In the genomic region with DNA sequence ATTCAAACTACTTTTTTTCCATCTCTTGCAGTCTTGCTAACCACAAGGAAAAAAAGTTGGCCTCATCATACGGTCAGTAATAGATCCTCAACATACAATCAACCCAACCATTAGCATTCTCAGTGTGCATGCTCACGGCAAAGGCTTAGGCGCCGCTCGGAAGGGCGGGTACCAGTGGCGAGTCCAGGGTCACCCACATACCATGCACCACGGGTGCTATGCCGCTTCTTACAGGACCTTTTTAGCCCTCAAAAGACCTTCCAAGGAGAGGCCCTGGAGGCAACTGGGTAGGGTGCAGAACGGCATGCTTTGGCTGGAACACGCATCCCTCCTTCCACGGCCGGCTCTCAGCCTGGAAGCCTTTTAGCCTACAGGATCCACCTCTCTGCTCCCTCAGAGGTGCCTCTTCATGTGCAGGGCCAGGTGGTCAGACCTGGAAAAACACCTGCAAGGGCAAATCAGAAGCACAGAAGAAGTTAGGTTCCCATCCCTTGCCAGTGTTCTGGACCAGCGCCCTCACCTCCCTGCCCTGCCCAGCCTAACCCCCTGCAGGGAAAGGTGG, we compare ENCODE assay signal across 8 cellular contexts. TPM values are rescaled to one million over a fixed set of nuclear protein-coding genes. Genes with fewer than 3 reads are reported as not detected.
A peak's percentile ranks its signal among the peaks of the same experiment; 100 is the strongest.
DNase-seq lines count a peak whose midpoint lies in the region; TF ChIP-seq lines count a peak whose summit lies in the region.

No MANE protein-coding gene starts in this region.

- H3K4me3 ChIP-seq in fibroblast of pulmonary artery (replicated peaks; ENCODE audit: low read depth, low read length) (peak overlapping the region; percentile 100), sigmoid colon (peak overlapping the region; percentile 4 to 97 (median 78))

- H3K4me1 ChIP-seq in sigmoid colon, result peaks cover 0 to 79% (median 73%) of the 10 kb centered on the region in 4 donors

- no peaks in the 10 kb centered on the region for H3K9me3 ChIP-seq in sigmoid colon

- intact Hi-C loops in sigmoid colon (cut with DNase I), result loop anchor here (5.0 kb wide), 2 partner anchors 487 to 582 kb away; no protein-coding TSS in a partner anchor

- peaks cover 18 to 64% (median 33%) of the 10 kb centered on the region in 4 donors for H3K36me3 ChIP-seq in sigmoid colon

- H3K27me3 ChIP-seq in sigmoid colon, result no peaks in the 10 kb centered on the region

- 83 to 86% methylated on average over 14 of the region's 14 CpGs for WGBS in sigmoid colon, 2 donors

- TF ChIP-seq EP300 in sigmoid colon (IDR thresholded peaks at IDR 0.05), result no peak

- DNase-seq in activated CD8-positive, alpha-beta memory T cell treated with anti-CD3 and anti-CD28 coated beads, Interleukin-2, amount 50 U/mL, for 48 hours, result peak; percentile 55
- DNase-seq in fibroblast of pulmonary artery (ENCODE audit: low read depth) (peak; percentile 58), sigmoid colon (no peak), GM03348 (ENCODE audit: low spot score) (no peak), NCI-H2081 (lab: John Stamatoyannopoulos, UW) (no peak), NCI-H146 (lab: John Stamatoyannopoulos, UW) (no peak), germinal center (ENCODE audit: low spot score) (no peak)

- H3K27ac ChIP-seq in sigmoid colon, result peak overlapping the region; percentile 98 to 100 (median 100)

- TF ChIP-seq POLR2A in GM18951 (IDR thresholded peaks at IDR 0.05; ENCODE audit: extremely low read depth, insufficient read depth, insufficient read length), result peak; percentile 17
- no peak for TF ChIP-seq POLR2A in sigmoid colon (IDR thresholded peaks at IDR 0.05)

- in situ Hi-C loops in GM18951 (cut with MboI; ENCODE audit: low sequenced_read_pairs, unreplicated experiment), result no loop called here

- TF ChIP-seq CTCF in fibroblast of pulmonary artery (IDR thresholded peaks at IDR 0.05; ENCODE audit: low read length, missing control alignments) (no peak), sigmoid colon (IDR thresholded peaks at IDR 0.05) (no peak)

RNA-seq across cellular contexts. Expression of gene KLF6, which starts 5.8 kb away (rescaled TPM):
- total RNA-seq in sigmoid colon, result 100 to 1,000 TPM in 2 of 4 donors, 10 to 100 TPM in 2; 50.3 to 116 (median 85.8) TPM
- 100 to 1,000 TPM in 1 of 3 donors, 10 to 100 TPM in 2; 73.3 to 137 (median 91.6) TPM for polyA plus RNA-seq in sigmoid colon

Comparison
In these comparisons a context has a peak if more than half of its experiments do, and no peak if none do; other contexts are left out.
1. DNase-seq: peak in activated CD8-positive, alpha-beta memory T cell treated with anti-CD3 and anti-CD28 coated beads, Interleukin-2, amount 50 U/mL, for 48 hours (single experiment) and fibroblast of pulmonary artery (single experiment); none in sigmoid colon (single experiment), GM03348 (single experiment), NCI-H2081 (0 of 2), NCI-H146 (single experiment) and germinal center (single experiment).